In genomic region chr15:66951531-66951930, GRCh38 we compare ENCODE assay signal across 26 cellular contexts.
"Had no signal": no experiment of that assay in that cellular context is flagged by ENCODE, and none has a peak within 500 bp of the region (broad histone marks: within the 10 kb centered on the region; RNA-seq: fewer than 3 reads in every experiment).

No MANE protein-coding gene starts in this region.

- H3K36me3 ChIP-seq: adrenal gland had no signal

- DNase-seq: activated B cell treated with CpG ODN at 0.5 μM for 24 hours; activated CD4-positive, alpha-beta T cell treated with anti-CD3 and anti-CD28 coated beads for 1 hour; activated CD4-positive, alpha-beta T cell treated with anti-CD3 and anti-CD28 coated beads, Interleukin-2, amount 10 ng/mL, durations not matched to agents 24 days and 14 days; activated CD4-positive, alpha-beta T cell treated with anti-CD3 and anti-CD28 coated beads, Interleukin-2, amount 50 U/mL, for 48 hours; activated CD8-positive, alpha-beta memory T cell treated with anti-CD3 and anti-CD28 coated beads, Interleukin-2, amount 10 ng/mL, durations not matched to agents 7 days and 5 days; activated effector memory CD4-positive, alpha-beta T cell treated with anti-CD3 and anti-CD28 coated beads, Interleukin-2, amount 50 U/mL, for 16 hours; activated naive CD4-positive, alpha-beta T cell treated with anti-CD3 and anti-CD28 coated beads for 36 hours; activated naive CD8-positive, alpha-beta T cell treated with anti-CD3 and anti-CD28 coated beads for 36 hours; activated T-cell treated with anti-CD3 and anti-CD28 coated beads, Interleukin-2, amount 50 U/mL, for 24 hours; adrenal gland; anterior cingulate cortex; cerebellar nuclear complex; NCI-H1105 treated with DMSO at 0.1 percent for 48 hours; NCI-H146; NCI-H187 treated with DMSO at 0.1 percent for 48 hours; NCI-H2081 treated with DMSO at 0.1 percent for 48 hours; NCI-H2171; NCI-H226; NCI-H69; NK-92 treated with Interleukin-12 subunit alpha and Interleukin-12 subunit beta, amount 100 ng/mL, for 24 hours; SIG-M5; T-cell; T-helper 2 cell; T1000 had no signal

- H3K4me3 ChIP-seq: adrenal gland had no signal

- H3K9me3 ChIP-seq: adrenal gland had no signal

- H3K4me1 ChIP-seq: adrenal gland had no signal

- FAIRE-seq: colon, TTC549 had no signal

- H3K27ac ChIP-seq: adrenal gland had no signal

- ATAC-seq: activated CD8-positive, alpha-beta memory T cell treated with anti-CD3 and anti-CD28 coated beads, Interleukin-2, amount 10 ng/mL, durations not matched to agents 7 days and 5 days; T-cell had no signal

- H3K27me3 ChIP-seq: adrenal gland had no signal
